Comparison of ENCODE assay signal across 10 cellular contexts in genomic region chr1:58577676-58578073, GRCh38. TPM values are rescaled to one million over a fixed set of nuclear protein-coding genes. Genes with fewer than 3 reads are reported as not detected.
DNase-seq lines count a peak whose midpoint lies in the region; ATAC-seq, FAIRE-seq and TF ChIP-seq lines count a peak whose summit lies in the region.
"Had no signal": no experiment of that assay in that cellular context is flagged by ENCODE, and none has a peak within 500 bp of the region (broad histone marks: within the 10 kb centered on the region; RNA-seq: fewer than 3 reads in every experiment).

No MANE protein-coding gene starts in this region.

- H3K9me3 Mint-ChIP-seq in activated T-helper 17 cell treated with anti-CD3 and anti-CD28 coated beads, Interleukin-2, amount 50 U/mL, for 72 hours: no peaks in the 10 kb centered on the region

- no peaks in the 10 kb centered on the region for H3K9me2 ChIP-seq in GM23248 (ENCODE audit: insufficient read depth)

- ATAC-seq in activated T-helper 17 cell treated with anti-CD3 and anti-CD28 coated beads, Interleukin-2, amount 50 U/mL, for 72 hours (replicated peaks): no peak
- ATAC-seq in sciatic nerve (peak; percentile 29), HG02798 (IDR thresholded peaks at IDR 0.05; ENCODE audit: poor library complexity, unreplicated experiment) (no peak), HG02642 (IDR thresholded peaks at IDR 0.05; ENCODE audit: poor library complexity, unreplicated experiment) (no peak)

- peak overlapping the region; percentile 75 for H2AFZ ChIP-seq in GM23248

- no peaks in the 10 kb centered on the region for H3K4me1 ChIP-seq in GM23248 (ENCODE audit: insufficient read depth)

- peaks cover 11% of the 10 kb centered on the region; the same call in 1 of the 2 replicates for H3F3A ChIP-seq in GM23248 (ENCODE audit: insufficient read depth)

- DNase-seq in GM23248 (no peak), sciatic nerve (ENCODE audit: low spot score) (no peak), hepatic stellate cell (ENCODE audit: low spot score) (no peak), H54 (ENCODE audit: insufficient read length, low spot score) (no peak)
- DNase-seq: NCI-H2227 treated with DMSO at 0.1 percent for 48 hours had no signal

- WGBS in GM23248 (ENCODE audit: low coverage in 1 of 2, low lambda C conversion rate in 2 of 2, missing lambda C conversion rate in 2 of 2), 2 experiments: 11% methylated on average over 5 of the region's 5 CpGs

- intact Hi-C loops in sciatic nerve (cut with DNase I): no loop called here

- H3K36me3 ChIP-seq in GM23248 (ENCODE audit: low read depth): no peaks in the 10 kb centered on the region

- TF ChIP-seq POLR2A in H54 (IDR thresholded peaks at IDR 0.05; ENCODE audit: low read depth, low read length): no peak

- peaks cover 44% of the 10 kb centered on the region for H3K27me3 Mint-ChIP-seq in activated T-helper 17 cell treated with anti-CD3 and anti-CD28 coated beads, Interleukin-2, amount 50 U/mL, for 72 hours

- no peak overlapping the region for H3K27ac Mint-ChIP-seq in activated T-helper 17 cell treated with anti-CD3 and anti-CD28 coated beads, Interleukin-2, amount 50 U/mL, for 72 hours

- H3K79me2 ChIP-seq in GM23248 (ENCODE audit: insufficient read depth): no peaks in the 10 kb centered on the region

- H3K9ac ChIP-seq in GM23248: 0 out of 2 replicates have a peak overlapping the region, but pooled peaks have one; percentile 19

- H3K36me3 Mint-ChIP-seq in activated T-helper 17 cell treated with anti-CD3 and anti-CD28 coated beads, Interleukin-2, amount 50 U/mL, for 72 hours (ENCODE audit: low read depth): peaks cover 12% of the 10 kb centered on the region

- peak overlapping the region; percentile 59 for H3K4me2 ChIP-seq in GM23248 (ENCODE audit: unreplicated experiment)

- H4K20me1 ChIP-seq in GM23248 (ENCODE audit: insufficient read depth): no peaks in the 10 kb centered on the region

- no peaks in the 10 kb centered on the region for H3K9me3 ChIP-seq in GM23248 (ENCODE audit: low read depth)

- H3K4me3 ChIP-seq in GM23248: peak overlapping the region; percentile 53
- peak overlapping the region; percentile 27 for H3K4me3 ChIP-seq in iPS-11a (ENCODE audit: low read depth, low read length)

- H3K27ac ChIP-seq in GM23248: peak overlapping the region; percentile 8; the same call in 1 of the 2 replicates

- in situ Hi-C loops in GM23248 (cut with MboI): no loop called here

- FAIRE-seq in H54 (lab: Jason Lieb, UNC): no peak
- FAIRE-seq: urothelium cell line had no signal

- H3K27me3 ChIP-seq in GM23248 (replicated peaks; ENCODE audit: insufficient read depth): no peaks in the 10 kb centered on the region

- peaks cover 19% of the 10 kb centered on the region for H3K4me1 Mint-ChIP-seq in activated T-helper 17 cell treated with anti-CD3 and anti-CD28 coated beads, Interleukin-2, amount 50 U/mL, for 72 hours

- peak overlapping the region; percentile 60 for H3K4me3 Mint-ChIP-seq in activated T-helper 17 cell treated with anti-CD3 and anti-CD28 coated beads, Interleukin-2, amount 50 U/mL, for 72 hours

RNA-seq across cellular contexts. Expression of gene TACSTD2, which starts 0.6 kb away (rescaled TPM):
- total RNA-seq in GM23248 (2014; rRNA removed; shearing (Covaris generic)): 1.5 and 1.6 TPM in 2 replicates
- 1.6 and 1.8 TPM in 2 replicates for polyA plus RNA-seq in GM23248 (2016; fragmentation: Nextera tagmentation; extraction: Ambion mirVana)
- total RNA-seq in activated T-helper 17 cell treated with anti-CD3 and anti-CD28 coated beads, Interleukin-2, amount 50 U/mL, for 72 hours: 1 to 10 TPM in 1 of 2 donors, not detected in 1; 1.1 TPM
- total RNA-seq in sciatic nerve: 5.0 TPM

RNA-seq across cellular contexts. Expression of gene OMA1, which starts 31.1 kb away (rescaled TPM):
- total RNA-seq in GM23248 (2014; rRNA removed; shearing (Covaris generic)): 9.0 and 13.2 TPM in 2 replicates
- polyA plus RNA-seq in GM23248 (2016; fragmentation: Nextera tagmentation; extraction: Ambion mirVana): 13.8 and 14.0 TPM in 2 replicates
- 10 to 100 TPM in 1 of 2 donors, 1 to 10 TPM in 1; 4.8 to 11.1 TPM for total RNA-seq in activated T-helper 17 cell treated with anti-CD3 and anti-CD28 coated beads, Interleukin-2, amount 50 U/mL, for 72 hours
- 40.2 TPM for total RNA-seq in sciatic nerve
